19 cellular contexts compared by ENCODE assay signal in genomic region chr20:47843886-47844567, GRCh38. TPM values are rescaled to one million over a fixed set of nuclear protein-coding genes. Genes with fewer than 3 reads are reported as not detected.
DNase-seq lines count a peak whose midpoint lies in the region; ATAC-seq and TF ChIP-seq lines count a peak whose summit lies in the region.
"Had no signal": no experiment of that assay in that cellular context is flagged by ENCODE, and none has a peak within 500 bp of the region (broad histone marks: within the 10 kb centered on the region; RNA-seq: fewer than 3 reads in every experiment).

No MANE protein-coding gene starts in this region.

- H3K9me3 ChIP-seq in mammary epithelial cell (replicated peaks; ENCODE audit: insufficient read depth, low read length) (no peaks in the 10 kb centered on the region), trophoblast cell (ENCODE audit: insufficient read depth, low read depth, low read length) (no peaks in the 10 kb centered on the region), Peyer's patch (no peaks in the 10 kb centered on the region)
- H3K9me3 ChIP-seq: BLaER1 treated with 17β-estradiol and CSF1 and Interleukin-3, amounts not matched to agents 10 nM and 100 nM; HAP-1; transverse colon had no signal

- H3K9ac ChIP-seq in mammary epithelial cell (ENCODE audit: insufficient read depth, low read length): peak overlapping the region; percentile 16
- no peak overlapping the region for H3K9ac ChIP-seq in trophoblast cell (ENCODE audit: low read length)
- H3K9ac ChIP-seq: BLaER1 treated with 17β-estradiol and CSF1 and Interleukin-3, amounts not matched to agents 10 nM and 100 nM had no signal

- TF ChIP-seq CTCF in mammary epithelial cell (conservative IDR thresholded peaks at IDR 0.05 in 1 of 2, IDR thresholded peaks at IDR 0.05 in 1 of 2; ENCODE audit: extremely low read depth in 1 of 2, insufficient read depth in 1 of 2, low read depth in 1 of 2, low read length in 2 of 2): no peak
- no peak for TF ChIP-seq CTCF in Peyer's patch (IDR thresholded peaks at IDR 0.05)

- H3K4me3 ChIP-seq in mammary epithelial cell (replicated peaks in 1 of 3; ENCODE audit: insufficient read depth in 1 of 3, low read depth in 2 of 3, low read length in 3 of 3) (no peak overlapping the region), trophoblast cell (ENCODE audit: low read depth, low read length) (no peak overlapping the region), Peyer's patch (no peak overlapping the region)
- H3K4me3 ChIP-seq: BLaER1 treated with 17β-estradiol and CSF1 and Interleukin-3, amounts not matched to agents 10 nM and 100 nM; dorsolateral prefrontal cortex; HAP-1; transverse colon had no signal

- H3K36me3 ChIP-seq in mammary epithelial cell (ENCODE audit: insufficient read depth, low read length) (no peaks in the 10 kb centered on the region), trophoblast cell (ENCODE audit: control insufficient read depth in 1 of 2, insufficient read depth in 2 of 2, low read length in 2 of 2) (no peaks in the 10 kb centered on the region), Peyer's patch (no peaks in the 10 kb centered on the region)
- H3K36me3 ChIP-seq: BLaER1 treated with 17β-estradiol and CSF1 and Interleukin-3, amounts not matched to agents 10 nM and 100 nM; HAP-1; transverse colon had no signal

- no peak overlapping the region for H3K14ac ChIP-seq in trophoblast cell (ENCODE audit: low read length)

- no peak overlapping the region for H4K12ac ChIP-seq in trophoblast cell (ENCODE audit: low read depth, low read length)

- BruUV-seq in mammary epithelial cell (replicated peaks; lab: Mats Ljungman, UMichigan): no TSS peak

- H3K27ac ChIP-seq in mammary epithelial cell (ENCODE audit: insufficient read depth, low read depth, low read length): peak overlapping the region; percentile 59
- no peak overlapping the region for H3K27ac ChIP-seq in trophoblast cell (ENCODE audit: low read depth, low read length)
- H3K27ac ChIP-seq in Peyer's patch: no peak overlapping the region
- H3K27ac ChIP-seq: BLaER1 treated with 17β-estradiol and CSF1 and Interleukin-3, amounts not matched to agents 10 nM and 100 nM; dorsolateral prefrontal cortex; transverse colon had no signal

- CTCF ChIA-PET in mammary epithelial cell (lab: Charles Lee; ENCODE audit: low non-redundant PET): interaction anchor here (0.7 kb wide), 1 partner anchor 451 kb away, joined by 3 read pairs; no protein-coding TSS in a partner anchor

- ATAC-seq in HG03280 (IDR thresholded peaks at IDR 0.05; ENCODE audit: unreplicated experiment) (no peak), GM18517 (IDR thresholded peaks at IDR 0.05; ENCODE audit: unreplicated experiment) (no peak)
- ATAC-seq: stimulated activated naive CD8-positive, alpha-beta T cell treated with anti-CD3 and anti-CD28 coated beads, Interleukin-15, Interleukin-2, amounts not matched to agents 100 U/mL and 50 U/mL, for 24 hours; T-cell had no signal

- dilution Hi-C loops in mammary epithelial cell (cut with HindIII; ENCODE audit: low sequenced_read_pairs): no loop called here

- no peak overlapping the region for H2BK5ac ChIP-seq in trophoblast cell (ENCODE audit: low read depth, low read length, poor library complexity)

- no peaks in the 10 kb centered on the region for H3K79me1 ChIP-seq in trophoblast cell (ENCODE audit: low read length)

- DNase-seq in SIG-M5 treated with dmso at 0.1 percent for 504 hours (lab: John Stamatoyannopoulos, UW; ENCODE audit: unreplicated experiment) (peak; percentile 67), SIG-M5 (lab: John Stamatoyannopoulos, UW) (no peak), NCI-H69 (lab: John Stamatoyannopoulos, UW) (peak; percentile 52), mammary epithelial cell (peak; percentile 95), trophoblast cell (peak; percentile 26 to 54), Peyer's patch (no peak)
- DNase-seq: activated CD8-positive, alpha-beta memory T cell treated with anti-CD3 and anti-CD28 coated beads for 24 hours; dorsolateral prefrontal cortex; head of caudate nucleus; MM.1S; NCI-H2029; OCI-M1; stimulated activated naive CD8-positive, alpha-beta T cell treated with anti-CD3 and anti-CD28 coated beads, Interleukin-15, Interleukin-2, amounts not matched to agents 100 U/mL and 50 U/mL, for 24 hours; T-cell; transverse colon had no signal

- no peak overlapping the region for H2BK12ac ChIP-seq in trophoblast cell (ENCODE audit: low read length)

- H3K23ac ChIP-seq in trophoblast cell (ENCODE audit: low read length): no peak overlapping the region

- no peak for TF ChIP-seq POLR2A in Peyer's patch (IDR thresholded peaks at IDR 0.05)

- no peaks in the 10 kb centered on the region for H3K27me3 ChIP-seq in mammary epithelial cell (ENCODE audit: insufficient read depth, low read length)
- no peaks in the 10 kb centered on the region for H3K27me3 ChIP-seq in trophoblast cell (ENCODE audit: insufficient read depth, low read length)
- no peaks in the 10 kb centered on the region for H3K27me3 ChIP-seq in Peyer's patch
- H3K27me3 ChIP-seq: BLaER1 treated with 17β-estradiol and CSF1 and Interleukin-3, amounts not matched to agents 10 nM and 100 nM; transverse colon had no signal

- H4K20me1 ChIP-seq in mammary epithelial cell (ENCODE audit: insufficient read depth, low read length): no peaks in the 10 kb centered on the region
- H4K20me1 ChIP-seq: BLaER1 treated with 17β-estradiol and CSF1 and Interleukin-3, amounts not matched to agents 10 nM and 100 nM had no signal

- no peak overlapping the region for H2BK120ac ChIP-seq in trophoblast cell (ENCODE audit: insufficient read depth, low read length, poor library complexity)

- H3K4me2 ChIP-seq in mammary epithelial cell (ENCODE audit: insufficient read depth, low read depth, low read length) (peak overlapping the region; percentile 29), trophoblast cell (ENCODE audit: low read length) (no peak overlapping the region)

- H3K18ac ChIP-seq in trophoblast cell (ENCODE audit: low read length): no peak overlapping the region

- intact Hi-C loops in mammary epithelial cell (cut with micrococcal nuclease): loop anchor here (2.0 kb wide), 2 partner anchors 29 to 53 kb away; no protein-coding TSS in a partner anchor

- H3K4me1 ChIP-seq in mammary epithelial cell (ENCODE audit: insufficient read depth, low read length) (peaks cover 39% of the 10 kb centered on the region), trophoblast cell (ENCODE audit: control insufficient read depth in 1 of 2, insufficient read depth in 2 of 2, low read length in 2 of 2) (no peaks in the 10 kb centered on the region), Peyer's patch (no peaks in the 10 kb centered on the region)
- H3K4me1 ChIP-seq: HAP-1, transverse colon had no signal

- H3K4ac ChIP-seq in trophoblast cell (ENCODE audit: low read depth, low read length): no peak overlapping the region

- WGBS in mammary epithelial cell (ENCODE audit: low coverage, missing lambda C conversion rate): 0% methylated on average over 2 of the region's 2 CpGs
- no CpG with 5 or more reads among the region's 2 CpGs for WGBS in trophoblast cell (ENCODE audit: extremely low coverage, insufficient coverage, insufficient read length)

- H2AFZ ChIP-seq in mammary epithelial cell (ENCODE audit: low read depth, low read length) (peak overlapping the region; percentile 7), trophoblast cell (ENCODE audit: insufficient read depth, low read length, poor library complexity) (no peak overlapping the region)

- in situ Hi-C loops in mammary epithelial cell (cut with MboI; ENCODE audit: low sequenced_read_pairs in 2 of 2): no loop called here

- no peaks in the 10 kb centered on the region for H3K79me2 ChIP-seq in mammary epithelial cell (ENCODE audit: insufficient read depth, low read length)
- no peaks in the 10 kb centered on the region for H3K79me2 ChIP-seq in trophoblast cell (ENCODE audit: control insufficient read depth, insufficient read depth, low read length, poor library complexity)

- no peak overlapping the region for H4K91ac ChIP-seq in trophoblast cell (ENCODE audit: low read depth, low read length)

- no peak overlapping the region for H4K8ac ChIP-seq in trophoblast cell (ENCODE audit: low read depth, low read length)

- H2AK5ac ChIP-seq in trophoblast cell (ENCODE audit: low read length): no peak overlapping the region

RNA-seq across cellular contexts. Expression of gene SULF2, which starts 58.7 kb away (rescaled TPM):
- total RNA-seq in mammary epithelial cell (100 to 1,000 TPM; 256 to 276 TPM), Peyer's patch (100 to 1,000 TPM in 1 of 4 donors, 10 to 100 TPM in 3; 32.4 to 168 (median 52.5) TPM)
- polyA plus RNA-seq in mammary epithelial cell: 44.0 TPM
- 176 TPM for polyA minus RNA-seq in mammary epithelial cell
- 50.7 and 52.8 TPM in 2 replicates for polyA plus RNA-seq in trophoblast cell (2013)

Comparison
In these comparisons a context has a peak if more than half of its experiments do, and no peak if none do; other contexts are left out.
1. DNase-seq: peak in SIG-M5 treated with dmso at 0.1 percent for 504 hours (single experiment), NCI-H69 (single experiment), mammary epithelial cell (single experiment) and trophoblast cell (2 of 2); none in SIG-M5 (single experiment) and Peyer's patch (0 of 3).